Comparison of ENCODE assay signal across 25 cellular contexts in genomic region chr11:26204110-26204509, GRCh38.
DNase-seq lines count a peak whose midpoint lies in the region; ATAC-seq and TF ChIP-seq lines count a peak whose summit lies in the region.
"Had no signal": no experiment of that assay in that cellular context is flagged by ENCODE, and none has a peak within 500 bp of the region (broad histone marks: within the 10 kb centered on the region; RNA-seq: fewer than 3 reads in every experiment).

No MANE protein-coding gene starts in this region.

- H3K36me3 ChIP-seq in lung (ENCODE audit: control insufficient read depth in 2 of 2, insufficient read depth in 2 of 2, low read length in 2 of 2) (no peaks in the 10 kb centered on the region), psoas muscle (ENCODE audit: insufficient read depth in 1 of 2, low read depth in 1 of 2) (no peaks in the 10 kb centered on the region)
- H3K36me3 ChIP-seq: SJCRH30 had no signal

- H3K27ac ChIP-seq in lung (ENCODE audit: low read depth in 1 of 2, low read length in 1 of 2): no peak overlapping the region
- H3K27ac ChIP-seq in psoas muscle: no peak overlapping the region
- H3K27ac ChIP-seq: KMS-11, PC-9, SJCRH30 had no signal

- no peaks in the 10 kb centered on the region for H3K4me1 Mint-ChIP-seq in activated CD4-positive, alpha-beta memory T cell treated with anti-CD3 and anti-CD28 coated beads, Interleukin-2, amount 10 ng/mL, durations not matched to agents 7 days and 5 days
- H3K4me1 Mint-ChIP-seq: CD4-positive, CD25-positive, alpha-beta regulatory T cell; IgD-negative memory B cell had no signal

- CTCF ChIA-PET in activated CD4-positive, alpha-beta memory T cell treated with anti-CD3 and anti-CD28 coated beads, Interleukin-2, amount 10 ng/mL, durations not matched to agents 7 days and 5 days (lab: Charles Lee): no interaction called here

- H3K4me1 ChIP-seq in lung (ENCODE audit: control insufficient read depth in 2 of 2, insufficient read depth in 2 of 2, low read length in 2 of 2): no peaks in the 10 kb centered on the region
- no peaks in the 10 kb centered on the region for H3K4me1 ChIP-seq in psoas muscle
- H3K4me1 ChIP-seq: SJCRH30 had no signal

- POLR2A ChIA-PET in activated CD4-positive, alpha-beta memory T cell treated with anti-CD3 and anti-CD28 coated beads, Interleukin-2, amount 10 ng/mL, durations not matched to agents 7 days and 5 days (lab: Charles Lee): no interaction called here

- H3K4me3 ChIP-seq in lung: no peak overlapping the region
- H3K4me3 ChIP-seq in psoas muscle: no peak overlapping the region
- H3K4me3 ChIP-seq: PC-9, SJCRH30 had no signal

- H3K27me3 ChIP-seq in lung (ENCODE audit: control insufficient read depth, insufficient read depth) (no peaks in the 10 kb centered on the region), psoas muscle (ENCODE audit: insufficient read depth in 3 of 3, low read length in 2 of 3) (no peaks in the 10 kb centered on the region)
- H3K27me3 ChIP-seq: SJCRH30 had no signal

- in situ Hi-C loops in G401 (cut with HindIII; ENCODE audit: low sequenced_read_pairs): no loop called here

- intact Hi-C loops in psoas muscle (cut with DNase I): no loop called here

- peak; percentile 75 for DNase-seq in DMS53 (lab: John Stamatoyannopoulos, UW)
- peak; percentile 26 to 39 for DNase-seq in NCI-H187 (lab: John Stamatoyannopoulos, UW)
- DNase-seq in NCI-H510A (lab: John Stamatoyannopoulos, UW): peak; percentile 17
- no peak for DNase-seq in lung (ENCODE audit: low spot score)
- DNase-seq in LoVo (ENCODE audit: low spot score): no peak
- no peak for DNase-seq in psoas muscle
- no peak for DNase-seq in G401 (ENCODE audit: low spot score)
- no peak for DNase-seq in activated CD4-positive, alpha-beta memory T cell treated with anti-CD3 and anti-CD28 coated beads, Interleukin-2, amount 10 ng/mL, durations not matched to agents 7 days and 5 days
- DNase-seq: 8988T; ACHN; CD4-positive, CD25-positive, alpha-beta regulatory T cell; DMS153; EL; GF-D8; NCI-H1048; NCI-H1436; NCI-H2029; NCI-H2227 treated with DMSO at 0.1 percent for 48 hours; NCI-H524 treated with DMSO at 0.1 percent for 48 hours; PC-9; SJCRH30 had no signal

- peaks cover 4% of the 10 kb centered on the region for H3K9me3 Mint-ChIP-seq in activated CD4-positive, alpha-beta memory T cell treated with anti-CD3 and anti-CD28 coated beads, Interleukin-2, amount 10 ng/mL, durations not matched to agents 7 days and 5 days

- TF ChIP-seq CTCF in lung (IDR thresholded peaks at IDR 0.05; ENCODE audit: control extremely low read depth, extremely low read depth) (no peak), psoas muscle (IDR thresholded peaks at IDR 0.05) (no peak)

- 60 to 78% methylated on average over 2 of the region's 2 CpGs for WGBS in lung, 2 donors
- WGBS in psoas muscle, 3 donors: 56 to 69% (median 68%) methylated on average over 2 of the region's 2 CpGs

- H3K4me3 Mint-ChIP-seq in activated CD4-positive, alpha-beta memory T cell treated with anti-CD3 and anti-CD28 coated beads, Interleukin-2, amount 10 ng/mL, durations not matched to agents 7 days and 5 days: no peak overlapping the region
- H3K4me3 Mint-ChIP-seq: CD4-positive, CD25-positive, alpha-beta regulatory T cell; IgD-negative memory B cell had no signal

- H3K27ac Mint-ChIP-seq in activated CD4-positive, alpha-beta memory T cell treated with anti-CD3 and anti-CD28 coated beads, Interleukin-2, amount 10 ng/mL, durations not matched to agents 7 days and 5 days: no peak overlapping the region
- H3K27ac Mint-ChIP-seq: CD4-positive, CD25-positive, alpha-beta regulatory T cell; IgD-negative memory B cell had no signal

- H3K9me3 ChIP-seq in lung (ENCODE audit: control insufficient read depth in 2 of 2, insufficient read depth in 1 of 2, low read length in 1 of 2): no peaks in the 10 kb centered on the region
- H3K9me3 ChIP-seq in psoas muscle: no peaks in the 10 kb centered on the region
- H3K9me3 ChIP-seq: SJCRH30 had no signal

- H3K27me3 Mint-ChIP-seq in activated CD4-positive, alpha-beta memory T cell treated with anti-CD3 and anti-CD28 coated beads, Interleukin-2, amount 10 ng/mL, durations not matched to agents 7 days and 5 days: no peaks in the 10 kb centered on the region
- H3K27me3 Mint-ChIP-seq: CD4-positive, CD25-positive, alpha-beta regulatory T cell; IgD-negative memory B cell had no signal

- ATAC-seq in lung (ENCODE audit: insufficient read depth, low FRiP score): peak; percentile 74
- no peak for ATAC-seq in psoas muscle
- ATAC-seq: Right ventricle myocardium inferior, SK-N-SH treated with all-trans-retinoic acid at 6 μM for 48 hours had no signal

- no peaks in the 10 kb centered on the region for H3K36me3 Mint-ChIP-seq in activated CD4-positive, alpha-beta memory T cell treated with anti-CD3 and anti-CD28 coated beads, Interleukin-2, amount 10 ng/mL, durations not matched to agents 7 days and 5 days (ENCODE audit: low read depth)
- H3K36me3 Mint-ChIP-seq: CD4-positive, CD25-positive, alpha-beta regulatory T cell; IgD-negative memory B cell had no signal

Comparison
In these comparisons a context has a peak if more than half of its experiments do, and no peak if none do; other contexts are left out.
1. DNase-seq: peak in DMS53 (single experiment), NCI-H187 (2 of 2) and NCI-H510A (single experiment); none in lung (single experiment), LoVo (single experiment), psoas muscle (0 of 2), G401 (single experiment) and activated CD4-positive, alpha-beta memory T cell treated with anti-CD3 and anti-CD28 coated beads, Interleukin-2, amount 10 ng/mL, durations not matched to agents 7 days and 5 days (single experiment).